1 cellular context compared by ENCODE assay signal in the genomic region with DNA sequence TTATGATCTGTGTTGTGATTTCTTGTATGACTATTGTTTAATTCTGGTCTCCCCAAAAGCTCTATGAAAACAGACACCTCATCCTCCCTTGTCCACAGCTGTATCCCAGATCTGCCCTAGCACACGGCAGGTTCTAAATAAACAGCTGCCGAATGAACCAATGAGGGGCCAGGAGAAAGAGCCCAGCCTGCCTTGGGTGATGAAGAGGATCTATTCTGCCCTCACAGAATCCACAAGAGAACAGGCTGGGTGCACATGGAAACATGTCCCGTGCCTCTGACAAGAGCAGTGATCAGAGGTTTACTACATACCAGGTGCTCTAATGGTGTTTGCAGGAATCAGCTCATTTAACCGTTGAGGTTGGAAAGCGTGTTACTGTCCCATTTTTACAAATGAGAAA.
TF ChIP-seq lines count a peak whose summit lies in the region.

No MANE protein-coding gene starts in this region.

TF ChIP-seq in HepG2, 621 proteins besides CTCF, POLR2A, EP300 and RAD21:
- TF ChIP-seq RERE (CRISPR knock-in tag; IDR thresholded peaks at IDR 0.05; ENCODE audit: low read depth) = no peak
- no peak for TF ChIP-seq FOXK2 (IDR thresholded peaks at IDR 0.05)
- TF ChIP-seq GATAD2A (CRISPR knock-in tag; IDR thresholded peaks at IDR 0.05) = no peak
- TF ChIP-seq HHEX (CRISPR knock-in tag; IDR thresholded peaks at IDR 0.05) = no peak
- no peak for TF ChIP-seq JUND (CRISPR knock-in tag; IDR thresholded peaks at IDR 0.05)
- TF ChIP-seq, protein P1, sequence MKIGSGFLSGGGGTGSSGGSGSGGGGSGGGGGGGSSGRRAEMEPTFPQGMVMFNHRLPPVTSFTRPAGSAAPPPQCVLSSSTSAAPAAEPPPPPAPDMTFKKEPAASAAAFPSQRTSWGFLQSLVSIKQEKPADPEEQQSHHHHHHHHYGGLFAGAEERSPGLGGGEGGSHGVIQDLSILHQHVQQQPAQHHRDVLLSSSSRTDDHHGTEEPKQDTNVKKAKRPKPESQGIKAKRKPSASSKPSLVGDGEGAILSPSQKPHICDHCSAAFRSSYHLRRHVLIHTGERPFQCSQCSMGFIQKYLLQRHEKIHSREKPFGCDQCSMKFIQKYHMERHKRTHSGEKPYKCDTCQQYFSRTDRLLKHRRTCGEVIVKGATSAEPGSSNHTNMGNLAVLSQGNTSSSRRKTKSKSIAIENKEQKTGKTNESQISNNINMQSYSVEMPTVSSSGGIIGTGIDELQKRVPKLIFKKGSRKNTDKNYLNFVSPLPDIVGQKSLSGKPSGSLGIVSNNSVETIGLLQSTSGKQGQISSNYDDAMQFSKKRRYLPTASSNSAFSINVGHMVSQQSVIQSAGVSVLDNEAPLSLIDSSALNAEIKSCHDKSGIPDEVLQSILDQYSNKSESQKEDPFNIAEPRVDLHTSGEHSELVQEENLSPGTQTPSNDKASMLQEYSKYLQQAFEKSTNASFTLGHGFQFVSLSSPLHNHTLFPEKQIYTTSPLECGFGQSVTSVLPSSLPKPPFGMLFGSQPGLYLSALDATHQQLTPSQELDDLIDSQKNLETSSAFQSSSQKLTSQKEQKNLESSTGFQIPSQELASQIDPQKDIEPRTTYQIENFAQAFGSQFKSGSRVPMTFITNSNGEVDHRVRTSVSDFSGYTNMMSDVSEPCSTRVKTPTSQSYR (CRISPR knock-in tag; IDR thresholded peaks at IDR 0.05; ENCODE audit: borderline replicate concordance) = no peak
- TF ChIP-seq NCOR1 (IDR thresholded peaks at IDR 0.05; ENCODE audit: borderline replicate concordance, low read length) = no peak
- TF ChIP-seq ZNF792 (CRISPR knock-in tag; IDR thresholded peaks at IDR 0.05) = no peak
- TF ChIP-seq NFKB2 (CRISPR knock-in tag; IDR thresholded peaks at IDR 0.05; ENCODE audit: borderline replicate concordance) = 0 out of 2 replicates have a peak, but pooled peaks have one; percentile 26
- no peak for TF ChIP-seq MTF1 (CRISPR knock-in tag; IDR thresholded peaks at IDR 0.05)
- 0 out of 2 replicates have a peak, but pooled peaks have one; percentile 30 for TF ChIP-seq ZNF589 (CRISPR knock-in tag; conservative IDR thresholded peaks at IDR 0.05)
- TF ChIP-seq MYC (CRISPR knock-in tag; IDR thresholded peaks at IDR 0.05; ENCODE audit: borderline replicate concordance) = 0 out of 2 replicates have a peak, but pooled peaks have one; percentile 3
- TF ChIP-seq, protein P2, sequence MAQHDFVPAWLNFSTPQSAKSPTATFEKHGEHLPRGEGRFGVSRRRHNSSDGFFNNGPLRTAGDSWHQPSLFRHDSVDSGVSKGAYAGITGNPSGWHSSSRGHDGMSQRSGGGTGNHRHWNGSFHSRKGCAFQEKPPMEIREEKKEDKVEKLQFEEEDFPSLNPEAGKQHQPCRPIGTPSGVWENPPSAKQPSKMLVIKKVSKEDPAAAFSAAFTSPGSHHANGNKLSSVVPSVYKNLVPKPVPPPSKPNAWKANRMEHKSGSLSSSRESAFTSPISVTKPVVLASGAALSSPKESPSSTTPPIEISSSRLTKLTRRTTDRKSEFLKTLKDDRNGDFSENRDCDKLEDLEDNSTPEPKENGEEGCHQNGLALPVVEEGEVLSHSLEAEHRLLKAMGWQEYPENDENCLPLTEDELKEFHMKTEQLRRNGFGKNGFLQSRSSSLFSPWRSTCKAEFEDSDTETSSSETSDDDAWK (CRISPR knock-in tag; IDR thresholded peaks at IDR 0.05) = no peak
- TF ChIP-seq KDM5B (CRISPR knock-in tag; IDR thresholded peaks at IDR 0.05; ENCODE audit: borderline replicate concordance) = peak; percentile 26; the same call in 1 of the 2 replicates
- no peak for TF ChIP-seq ZGPAT (CRISPR knock-in tag; IDR thresholded peaks at IDR 0.05)
